8 cellular contexts compared by ENCODE assay signal in the genomic region with DNA sequence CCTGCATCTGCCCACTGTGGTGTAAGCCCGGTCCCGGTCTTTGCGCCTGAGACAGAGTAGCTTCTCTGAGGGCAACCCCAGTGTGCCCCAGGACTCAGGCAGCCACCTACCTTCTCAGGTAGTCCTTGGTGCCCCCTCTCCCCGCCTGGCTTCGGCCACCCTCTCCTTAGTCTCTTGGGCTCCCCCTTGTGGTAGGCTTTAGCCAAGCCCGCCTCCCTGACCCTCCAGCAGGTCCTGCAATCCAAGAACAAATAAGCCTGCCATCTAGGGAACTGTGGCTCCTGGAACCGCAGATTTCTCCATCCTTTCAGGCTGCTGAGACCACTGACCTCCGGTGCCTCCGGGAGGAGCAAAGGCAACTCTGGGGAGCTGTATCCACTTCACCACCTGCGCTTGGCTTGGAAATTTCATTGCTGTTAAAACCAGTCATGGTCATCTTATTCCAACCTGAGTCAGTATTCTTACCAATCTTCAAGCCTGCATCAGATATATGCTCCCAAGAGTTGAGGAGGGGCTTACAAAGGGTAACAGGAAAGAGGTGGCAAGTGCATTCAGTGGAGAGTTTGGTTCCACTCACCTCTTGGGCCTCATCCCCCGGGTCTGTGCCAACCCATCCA. TPM values are rescaled to one million over a fixed set of nuclear protein-coding genes. Genes with fewer than 3 reads are reported as not detected.
A peak's percentile ranks its signal among the peaks of the same experiment; 100 is the strongest.
DNase-seq lines count a peak whose midpoint lies in the region; ATAC-seq lines count a peak whose summit lies in the region.

No MANE protein-coding gene starts in this region.

- ATAC-seq in HG02642 (IDR thresholded peaks at IDR 0.05; ENCODE audit: poor library complexity, unreplicated experiment) (peak; percentile 84), left colon (peak; percentile 79)

- DNase-seq in activated CD4-positive, alpha-beta T cell treated with anti-CD3 and anti-CD28 coated beads for 24 hours (ENCODE audit: low read depth in 2 of 2), result peak; percentile 1 to 11
- no peak for DNase-seq in activated CD4-positive, alpha-beta T cell treated with anti-CD3 and anti-CD28 coated beads for 1 hour
- peak; percentile 55 for DNase-seq in NCI-H1048 (lab: John Stamatoyannopoulos, UW)
- peak; percentile 52 for DNase-seq in SW480 (ENCODE audit: low spot score)
- DNase-seq in cerebellum (ENCODE audit: low spot score), result peak; percentile 13
- peak; percentile 56 to 71 for DNase-seq in left colon
- DNase-seq in stimulated activated CD8-positive, alpha-beta memory T cell treated with anti-CD3 and anti-CD28 coated beads, Interleukin-2, amount 100 ng/mL, for 48 hours (ENCODE audit: low read depth in 2 of 2), result peak; percentile 17 to 40

- intact Hi-C loops in left colon (cut with DNase I, micrococcal nuclease), result no loop called here

RNA-seq across cellular contexts. Expression of a gene that starts 52.8 kb away (rescaled TPM):
- 33.4 TPM for total RNA-seq in cerebellum
- total RNA-seq in left colon, result 1 to 10 TPM in 1 of 2 donors, under 1 TPM in 1; 0.92 to 1.7 TPM

Comparison
In these comparisons a context has a peak if more than half of its experiments do, and no peak if none do; other contexts are left out.
1. RNA of a gene that starts 52.8 kb away (total RNA-seq): 33.4 TPM in cerebellum (single experiment); 0.92 to 1.7 TPM in left colon; every median in the first group is over 10 times any median in the second.